ENCODE assay signal across 8 cellular contexts in the genomic region with DNA sequence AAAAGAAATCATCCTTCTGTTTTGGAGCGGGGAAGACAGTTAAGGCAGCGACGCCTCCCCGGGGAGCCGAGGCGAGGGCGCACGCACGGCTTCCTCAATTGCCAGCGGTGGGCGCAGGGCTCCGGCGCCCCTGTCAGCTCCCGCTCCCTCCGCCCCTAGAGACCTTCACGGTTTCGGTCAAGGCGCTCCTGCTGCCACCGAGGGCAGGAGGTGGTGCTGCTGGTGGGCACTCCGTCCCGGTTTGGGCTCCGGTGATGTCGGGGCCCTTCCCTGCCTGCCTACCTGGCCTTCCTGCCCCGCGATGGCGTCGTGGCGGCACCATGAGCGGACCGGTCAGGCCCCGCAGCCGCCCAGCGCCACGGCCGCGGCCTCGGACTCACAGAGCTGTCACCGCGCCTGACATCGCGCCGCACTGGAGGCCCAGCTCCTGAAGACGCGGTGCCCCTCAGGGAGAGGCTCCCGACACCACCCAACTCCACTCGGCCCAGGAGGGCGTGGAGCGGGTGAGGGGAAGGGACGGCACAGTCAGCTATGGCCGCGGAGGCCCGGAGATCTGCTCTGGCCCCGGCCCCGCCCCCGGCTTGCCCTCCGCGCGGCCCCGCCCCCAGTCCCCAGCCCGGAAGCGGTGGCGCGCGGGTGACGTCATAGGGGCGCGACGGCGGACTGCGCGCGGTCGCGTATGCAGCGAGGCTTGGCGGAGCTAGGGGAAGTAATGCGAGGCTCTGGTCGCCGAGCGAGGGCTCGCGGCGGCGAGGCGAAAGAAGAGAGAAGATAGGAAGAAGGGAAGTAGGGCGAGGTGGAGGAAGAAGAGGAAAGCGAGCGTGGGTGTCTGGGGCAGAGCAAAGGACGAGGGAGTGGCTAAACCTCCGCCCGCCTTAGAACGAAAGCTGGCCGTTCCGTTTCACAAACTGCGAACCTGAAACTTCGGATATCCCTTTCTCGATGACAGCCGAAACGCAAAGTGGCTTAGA. TPM values are rescaled to one million over a fixed set of nuclear protein-coding genes. Genes with fewer than 3 reads are reported as not detected.
DNase-seq lines count a peak whose midpoint lies in the region; ATAC-seq and TF ChIP-seq lines count a peak whose summit lies in the region.

TSS of gene SLC35F5 (minus strand) at position 555 of the 971 bp plus-strand sequence. CDS start at position 322, 233 bp downstream.

- CTCF ChIA-PET in activated naive CD4-positive, alpha-beta T cell treated with anti-CD3 and anti-CD28 coated beads, Interleukin-2, amount 10 ng/mL, durations not matched to agents 7 days and 5 days (lab: Charles Lee), result interaction anchor here (0.8 to 2.3 kb wide), 6 partner anchors 10 to 224 kb away, joined by 3 to 15 read pairs (median 4); no protein-coding TSS in a partner anchor

- H3K27ac ChIP-seq in SK-N-MC, result peak within 1 kb of the TSS; percentile 73
- H3K27ac ChIP-seq in gastroesophageal sphincter, result peak within 1 kb of the TSS; percentile 93 to 95 (median 94)

- TF ChIP-seq POLR2A in gastroesophageal sphincter (IDR thresholded peaks at IDR 0.05), result peak; percentile 77 to 89

- H3K9me3 ChIP-seq in SK-N-MC (ENCODE audit: low read depth, low read length), result no peaks in the 10 kb centered on the region
- no peaks in the 10 kb centered on the region for H3K9me3 ChIP-seq in gastroesophageal sphincter

- peaks cover 0 to 32% (median 11%) of the 10 kb centered on the region in 3 donors for H3K4me1 ChIP-seq in gastroesophageal sphincter

- TF ChIP-seq EP300 in gastroesophageal sphincter (IDR thresholded peaks at IDR 0.05), result no peak

- peak; percentile 90 for ATAC-seq in HG02588 (IDR thresholded peaks at IDR 0.05; ENCODE audit: unreplicated experiment)
- ATAC-seq in gastroesophageal sphincter, result peak; percentile 98

- no peaks in the 10 kb centered on the region for H3K27me3 ChIP-seq in gastroesophageal sphincter

- peak within 1 kb of the TSS; percentile 100 for H3K27ac Mint-ChIP-seq in activated naive CD4-positive, alpha-beta T cell treated with anti-CD3 and anti-CD28 coated beads, Interleukin-2, amount 10 ng/mL, durations not matched to agents 7 days and 5 days

- peaks cover 3% of the 10 kb centered on the region; the same call in 1 of the 2 replicates for H3K36me3 ChIP-seq in SK-N-MC (ENCODE audit: insufficient read depth, low read length)
- peaks cover 0 to 6% of the 10 kb centered on the region in 2 donors for H3K36me3 ChIP-seq in gastroesophageal sphincter

- H3K27me3 Mint-ChIP-seq in activated naive CD4-positive, alpha-beta T cell treated with anti-CD3 and anti-CD28 coated beads, Interleukin-2, amount 10 ng/mL, durations not matched to agents 7 days and 5 days, result peaks cover 4% of the 10 kb centered on the region

- H3K36me3 Mint-ChIP-seq in activated naive CD4-positive, alpha-beta T cell treated with anti-CD3 and anti-CD28 coated beads, Interleukin-2, amount 10 ng/mL, durations not matched to agents 7 days and 5 days, result peaks cover 13% of the 10 kb centered on the region

- peak within 1 kb of the TSS; percentile 99 for H3K4me3 ChIP-seq in GM08714 (ENCODE audit: low read length)
- H3K4me3 ChIP-seq in SK-N-MC, result peak within 1 kb of the TSS; percentile 81
- peak within 1 kb of the TSS; percentile 89 to 97 for H3K4me3 ChIP-seq in gastroesophageal sphincter

- H3K9ac ChIP-seq in SK-N-MC (ENCODE audit: insufficient read length), result peak within 1 kb of the TSS; percentile 86

- peak in 1 of 4 experiments; percentile 10 for TF ChIP-seq CTCF in gastroesophageal sphincter (IDR thresholded peaks at IDR 0.05)

- WGBS in gastroesophageal sphincter (ENCODE audit: low coverage in 1 of 2), 2 donors, result 0% methylated on average over 23 to 27 of the region's 99 CpGs

- H3K4me3 Mint-ChIP-seq in activated naive CD4-positive, alpha-beta T cell treated with anti-CD3 and anti-CD28 coated beads, Interleukin-2, amount 10 ng/mL, durations not matched to agents 7 days and 5 days, result peak within 1 kb of the TSS; percentile 97

- DNase-seq in NCI-H1048 (lab: John Stamatoyannopoulos, UW) (peak; percentile 74), SK-N-MC (ENCODE audit: low read depth, low spot score) (no peak), nucleus accumbens (lab: John Stamatoyannopoulos, UW) (peak; percentile 23 to 96 (median 86)), superior temporal gyrus (ENCODE audit: extremely low spot score) (peak; percentile 86)
- peak; percentile 92 for DNase-seq in activated naive CD4-positive, alpha-beta T cell treated with anti-CD3 and anti-CD28 coated beads, Interleukin-2, amount 10 ng/mL, durations not matched to agents 7 days and 5 days

- H3K9me3 Mint-ChIP-seq in activated naive CD4-positive, alpha-beta T cell treated with anti-CD3 and anti-CD28 coated beads, Interleukin-2, amount 10 ng/mL, durations not matched to agents 7 days and 5 days, result no peaks in the 10 kb centered on the region

- peaks cover 30% of the 10 kb centered on the region for H3K4me1 Mint-ChIP-seq in activated naive CD4-positive, alpha-beta T cell treated with anti-CD3 and anti-CD28 coated beads, Interleukin-2, amount 10 ng/mL, durations not matched to agents 7 days and 5 days

RNA-seq across cellular contexts. Expression of gene SLC35F5, which starts in this region (rescaled TPM):
- total RNA-seq in gastroesophageal sphincter, result 10 to 100 TPM; 42.5 to 90.3 (median 49.2) TPM
